ENCODE assay signal across 19 cellular contexts in genomic region chr12:40469736-40470135, GRCh38.
"Had no signal": no experiment of that assay in that cellular context is flagged by ENCODE, and none has a peak within 500 bp of the region (broad histone marks: within the 10 kb centered on the region; RNA-seq: fewer than 3 reads in every experiment).

No MANE protein-coding gene starts in this region.

- H3K36me3 ChIP-seq: esophagus squamous epithelium, left ventricle myocardium inferior, neutrophil, sigmoid colon, transverse colon, vagina had no signal

- H3K27ac ChIP-seq: esophagus squamous epithelium, hepatocyte, left ventricle myocardium inferior, neutrophil, parathyroid adenoma, sigmoid colon, transverse colon, vagina had no signal

- H3K4me1 ChIP-seq: esophagus squamous epithelium, left ventricle myocardium inferior, parathyroid adenoma, sigmoid colon, transverse colon, vagina had no signal

- H3K4me3 ChIP-seq: esophagus squamous epithelium, hepatocyte, left ventricle myocardium inferior, mucosa of descending colon, sigmoid colon, transverse colon, vagina had no signal

- ATAC-seq: activated T-cell treated with anti-CD3 and anti-CD28 coated beads, Interleukin-2, amount 50 U/mL, for 72 hours; mucosa of descending colon; natural killer cell had no signal

- H3K27me3 ChIP-seq: esophagus squamous epithelium, hepatocyte, neutrophil, sigmoid colon, transverse colon, vagina had no signal

- DNase-seq: activated CD4-positive, alpha-beta T cell treated with anti-CD3 and anti-CD28 coated beads, Interleukin-2, amount 10 ng/mL, durations not matched to agents 7 days and 5 days; activated CD4-positive, CD25-positive, alpha-beta regulatory T cell; activated CD8-positive, alpha-beta memory T cell treated with anti-CD3 and anti-CD28 coated beads, Interleukin-2, amount 50 U/mL, for 48 hours; activated naive CD8-positive, alpha-beta T cell treated with anti-CD3 and anti-CD28 coated beads for 36 hours; activated T-cell treated with anti-CD3 and anti-CD28 coated beads, Interleukin-2, amount 50 U/mL, for 72 hours; central memory CD4-positive, alpha-beta T cell; effector CD8-positive, alpha-beta T cell; esophagus squamous epithelium; left ventricle myocardium inferior; mucosa of descending colon; natural killer cell; sigmoid colon; stimulated activated CD4-positive, alpha-beta T cell treated with anti-CD3 and anti-CD28 coated beads, Interleukin-2, amount 100 ng/mL, for 48 hours; stimulated activated naive CD4-positive, alpha-beta T cell; transverse colon had no signal

- H3K9me3 ChIP-seq: esophagus squamous epithelium, left ventricle myocardium inferior, mucosa of descending colon, neutrophil, sigmoid colon, transverse colon, vagina had no signal
